ENCODE assay signal across 9 cellular contexts in the genomic region with DNA sequence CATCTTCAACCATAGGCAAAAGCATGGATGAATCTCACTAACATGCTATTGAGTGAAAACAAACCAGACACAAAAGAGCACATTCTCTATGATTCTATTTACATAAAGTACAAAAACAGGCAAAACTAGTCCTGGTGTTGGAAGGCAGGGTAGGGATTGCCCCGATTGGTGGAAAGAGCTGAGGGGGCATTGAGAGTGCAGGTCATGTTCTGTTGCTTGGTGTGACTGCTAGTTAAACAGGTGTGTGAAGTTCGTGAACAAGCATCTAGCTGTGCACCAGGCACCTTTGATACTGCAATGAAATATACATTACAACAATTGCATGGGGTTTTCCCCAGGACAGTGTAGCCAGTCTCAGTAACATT. TPM values are rescaled to one million over a fixed set of nuclear protein-coding genes. Genes with fewer than 3 reads are reported as not detected.
DNase-seq lines count a peak whose midpoint lies in the region; ATAC-seq, FAIRE-seq and TF ChIP-seq lines count a peak whose summit lies in the region.
"Had no signal": no experiment of that assay in that cellular context is flagged by ENCODE, and none has a peak within 500 bp of the region (broad histone marks: within the 10 kb centered on the region; RNA-seq: fewer than 3 reads in every experiment).

No MANE protein-coding gene starts in this region.

- peak overlapping the region; percentile 69 for H3K4me2 ChIP-seq in BLaER1

- H3K27ac ChIP-seq in BLaER1 (no peak overlapping the region), RWPE2 (ENCODE audit: poor library complexity, severe bottlenecking) (no peak overlapping the region), pancreas (peak overlapping the region in 1 of 4 donors; percentile 47)

- ATAC-seq in RWPE2 (ENCODE audit: low read depth) (no peak), pancreas (peak in 2 of 4 donors; percentile 5 to 7), GM19035 (IDR thresholded peaks at IDR 0.05; ENCODE audit: unreplicated experiment) (no peak), GM21528 (IDR thresholded peaks at IDR 0.05; ENCODE audit: low FRiP score, unreplicated experiment) (no peak)

- DNase-seq in RWPE2 (ENCODE audit: low spot score) (no peak), foreskin fibroblast (no peak), pancreas (no peak), dermis blood vessel endothelial cell (no peak), islet precursor cell (no peak)
- DNase-seq: DND-41 had no signal

- WGBS in pancreas, 2 donors = 9 to 10% methylated on average over 2 of the region's 2 CpGs

- H3K36me3 ChIP-seq in BLaER1 = no peaks in the 10 kb centered on the region
- H3K36me3 ChIP-seq in RWPE2 (ENCODE audit: low read depth) = no peaks in the 10 kb centered on the region
- H3K36me3 ChIP-seq in pancreas = no peaks in the 10 kb centered on the region

- H3K9me3 ChIP-seq in BLaER1 (peaks cover 9% of the 10 kb centered on the region; the same call in 1 of the 2 replicates), RWPE2 (ENCODE audit: severe bottlenecking) (no peaks in the 10 kb centered on the region), pancreas (no peaks in the 10 kb centered on the region)

- intact Hi-C loops in pancreas (cut with DNase I) = no loop called here

- no peaks in the 10 kb centered on the region for H4K20me1 ChIP-seq in BLaER1

- peak overlapping the region; percentile 68; the same call in 1 of the 2 replicates for H3K9ac ChIP-seq in BLaER1

- no peak for FAIRE-seq in pancreas (lab: Jason Lieb, UNC)

- H3K27me3 ChIP-seq in BLaER1 = no peaks in the 10 kb centered on the region
- H3K27me3 ChIP-seq in RWPE2 (ENCODE audit: insufficient read depth, poor library complexity, severe bottlenecking) = no peaks in the 10 kb centered on the region
- no peaks in the 10 kb centered on the region for H3K27me3 ChIP-seq in pancreas

- H3K4me1 ChIP-seq in BLaER1 (peaks cover 9% of the 10 kb centered on the region; the same call in 1 of the 2 replicates), RWPE2 (ENCODE audit: insufficient read depth, poor library complexity, severe bottlenecking) (peaks cover 11% of the 10 kb centered on the region), pancreas (peaks cover 0 to 4% (median 0%) of the 10 kb centered on the region in 3 donors)

- TF ChIP-seq CTCF in RWPE2 (IDR thresholded peaks at IDR 0.05; ENCODE audit: poor library complexity, severe bottlenecking) (no peak), foreskin fibroblast (IDR thresholded peaks at IDR 0.05; ENCODE audit: low read depth, low read length) (no peak), pancreas (IDR thresholded peaks at IDR 0.05) (no peak)

- peak overlapping the region; percentile 69 for H3K4me3 ChIP-seq in BLaER1
- H3K4me3 ChIP-seq in RWPE2 (ENCODE audit: severe bottlenecking) = peak overlapping the region; percentile 54
- H3K4me3 ChIP-seq in foreskin fibroblast (ENCODE audit: low read depth in 1 of 2, low read length in 2 of 2) = peak overlapping the region; percentile 52 to 56
- peak overlapping the region; percentile 58 to 85 (median 70) for H3K4me3 ChIP-seq in pancreas

RNA-seq across cellular contexts. Expression of a gene that starts 26.3 kb away (rescaled TPM):
- 10 to 100 TPM in 2 of 6 donors, 1 to 10 TPM in 4; 6.6 to 12.4 (median 8.7) TPM for total RNA-seq in pancreas
- polyA plus RNA-seq in pancreas = 1 to 10 TPM; 2.1 to 2.3 TPM
- total RNA-seq in dermis blood vessel endothelial cell = 0.23 and 0.34 TPM in 2 replicates
